In the genomic region with DNA sequence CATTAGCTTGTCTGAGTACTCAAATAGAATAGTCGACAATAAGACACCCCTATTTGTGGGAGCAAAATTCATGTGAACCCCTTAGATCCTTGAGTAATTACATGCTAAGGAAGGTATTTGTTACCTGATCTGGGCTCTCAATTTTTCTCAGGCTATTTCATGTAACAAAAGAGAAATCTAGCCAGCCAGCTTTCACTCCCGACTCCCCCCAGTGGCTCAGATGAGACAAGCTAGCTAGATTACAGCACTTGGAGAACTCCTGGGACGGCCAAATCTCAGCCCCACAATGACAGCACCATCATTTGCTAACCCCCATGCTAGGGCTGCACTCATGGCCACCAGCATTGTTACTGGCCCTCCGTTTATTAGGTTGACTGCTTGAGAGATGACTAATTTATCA, we compare ENCODE assay signal across 8 cellular contexts. TPM values are rescaled to one million over a fixed set of nuclear protein-coding genes. Genes with fewer than 3 reads are reported as not detected.
DNase-seq lines count a peak whose midpoint lies in the region; ATAC-seq and TF ChIP-seq lines count a peak whose summit lies in the region.

No MANE protein-coding gene starts in this region.

- peak; percentile 52 for TF ChIP-seq RAD21 in neural cell (conservative IDR thresholded peaks at IDR 0.05)

- no peaks in the 10 kb centered on the region for H3K79me2 ChIP-seq in neural cell (replicated peaks; ENCODE audit: insufficient read depth, low read length)

- 21 to 27% (median 23%) methylated on average over 4 of the region's 4 CpGs for WGBS in heart left ventricle, 4 donors
- 11 to 23% (median 18%) methylated on average over 4 of the region's 4 CpGs for WGBS in stomach, 5 donors

- H3K4me2 ChIP-seq in neural cell (ENCODE audit: low read length) = no peak overlapping the region

- no peaks in the 10 kb centered on the region for H3F3A ChIP-seq in neural cell (ENCODE audit: insufficient read depth, low read length, poor library complexity, severe bottlenecking)

- TF ChIP-seq EP300 in neural cell (conservative IDR thresholded peaks at IDR 0.05; ENCODE audit: poor library complexity, severe bottlenecking) (no peak), stomach (IDR thresholded peaks at IDR 0.05) (no peak)

- H3K4me3 ChIP-seq in heart left ventricle (no peak overlapping the region), right atrium auricular region (no peak overlapping the region), neural cell (ENCODE audit: low read length) (no peak overlapping the region), stomach (no peak overlapping the region)

- no peak overlapping the region for H3K4me3 Mint-ChIP-seq in chondrocyte (ENCODE audit: unreplicated experiment)
- H3K4me3 Mint-ChIP-seq in T-helper 17 cell = no peak overlapping the region

- intact Hi-C loops in heart left ventricle (cut with DNase I) (loop anchor here in 9 of 10 donors (2.0 to 10.0 kb wide), 4 partner anchors 96 to 220 kb away; no protein-coding TSS in a partner anchor), stomach (cut with DNase I; ENCODE audit: low total_unique reads) (loop anchor here (5.0 to 10.0 kb wide), 3 partner anchors 95 to 218 kb away; no protein-coding TSS in a partner anchor)

- no peaks in the 10 kb centered on the region for H3K36me3 ChIP-seq in heart left ventricle
- H3K36me3 ChIP-seq in right atrium auricular region = no peaks in the 10 kb centered on the region
- no peaks in the 10 kb centered on the region for H3K36me3 ChIP-seq in neural cell (ENCODE audit: insufficient read depth, low read length)
- no peaks in the 10 kb centered on the region for H3K36me3 ChIP-seq in stomach

- peak in 9 of 12 donors; percentile 15 to 50 (median 29) for TF ChIP-seq CTCF in heart left ventricle (IDR thresholded peaks at IDR 0.05)
- TF ChIP-seq CTCF in right atrium auricular region (IDR thresholded peaks at IDR 0.05) = peak in 1 of 2 donors; percentile 55
- TF ChIP-seq CTCF in chondrocyte (IDR thresholded peaks at IDR 0.05) = peak; percentile 78
- TF ChIP-seq CTCF in neural cell (IDR thresholded peaks at IDR 0.05; ENCODE audit: poor library complexity, severe bottlenecking) = peak; percentile 69
- TF ChIP-seq CTCF in stomach (IDR thresholded peaks at IDR 0.05) = peak in 2 of 7 experiments; percentile 24 to 26

- H3K27me3 Mint-ChIP-seq in chondrocyte (ENCODE audit: low read depth) (peaks cover 1% of the 10 kb centered on the region), T-helper 17 cell (peaks cover 56% of the 10 kb centered on the region)

- H3K9me3 ChIP-seq in heart left ventricle (no peaks in the 10 kb centered on the region), right atrium auricular region (no peaks in the 10 kb centered on the region), neural cell (ENCODE audit: low read length) (no peaks in the 10 kb centered on the region), T-helper 17 cell (ENCODE audit: control insufficient read depth, low read length, poor library complexity, severe bottlenecking) (no peaks in the 10 kb centered on the region), stomach (no peaks in the 10 kb centered on the region)

- DNase-seq in heart left ventricle (no peak), right atrium auricular region (ENCODE audit: low spot score) (no peak), NCI-H2107 (lab: John Stamatoyannopoulos, UW) (peak; percentile 15), chondrocyte (ENCODE audit: low spot score) (no peak), T-helper 17 cell (no peak), stomach (no peak)

- no peak overlapping the region for H2AFZ ChIP-seq in neural cell (ENCODE audit: low read depth, low read length)

- no peaks in the 10 kb centered on the region for H3K27me3 ChIP-seq in heart left ventricle
- no peaks in the 10 kb centered on the region for H3K27me3 ChIP-seq in right atrium auricular region
- H3K27me3 ChIP-seq in neural cell (ENCODE audit: insufficient read depth, low read depth, low read length) = no peaks in the 10 kb centered on the region
- peaks cover 0 to 15% (median 0%) of the 10 kb centered on the region in 3 donors for H3K27me3 ChIP-seq in stomach

- H3K36me3 Mint-ChIP-seq in chondrocyte (ENCODE audit: low read depth) = no peaks in the 10 kb centered on the region
- peaks cover 2% of the 10 kb centered on the region for H3K36me3 Mint-ChIP-seq in T-helper 17 cell (ENCODE audit: low read depth)

- no peaks in the 10 kb centered on the region for H3K9me2 ChIP-seq in neural cell (ENCODE audit: insufficient read depth, low read length)

- H3K4me1 Mint-ChIP-seq in chondrocyte (ENCODE audit: low read depth) (peaks cover 14% of the 10 kb centered on the region), T-helper 17 cell (peaks cover 2% of the 10 kb centered on the region)

- ATAC-seq in heart left ventricle = no peak
- no peak for ATAC-seq in T-helper 17 cell
- ATAC-seq in GM19467 (IDR thresholded peaks at IDR 0.05; ENCODE audit: unreplicated experiment) = no peak

- no peak overlapping the region for H3K9ac ChIP-seq in neural cell (ENCODE audit: low read length)

- H3K9me3 Mint-ChIP-seq in chondrocyte (ENCODE audit: low read depth) = no peaks in the 10 kb centered on the region

- H3K27ac Mint-ChIP-seq in chondrocyte (ENCODE audit: unreplicated experiment) = no peak overlapping the region
- no peak overlapping the region for H3K27ac Mint-ChIP-seq in T-helper 17 cell

- H3K27ac ChIP-seq in heart left ventricle (no peak overlapping the region), right atrium auricular region (no peak overlapping the region), neural cell (ENCODE audit: low read length) (no peak overlapping the region), stomach (no peak overlapping the region)

- TF ChIP-seq POLR2A in heart left ventricle (IDR thresholded peaks at IDR 0.05) = no peak
- no peak for TF ChIP-seq POLR2A in stomach (IDR thresholded peaks at IDR 0.05)

- H3K4me1 ChIP-seq in heart left ventricle = peaks cover 0 to 12% (median 0%) of the 10 kb centered on the region in 12 donors
- H3K4me1 ChIP-seq in right atrium auricular region = peaks cover 0 to 12% of the 10 kb centered on the region in 2 donors
- H3K4me1 ChIP-seq in stomach = peaks cover 0 to 23% (median 10%) of the 10 kb centered on the region in 4 donors

- H4K20me1 ChIP-seq in neural cell (ENCODE audit: insufficient read depth) = no peaks in the 10 kb centered on the region

TF ChIP-seq in neural cell, 6 proteins besides CTCF, POLR2A, EP300 and RAD21:
- TF ChIP-seq TAF1 (IDR thresholded peaks at IDR 0.05; ENCODE audit: low read depth) = no peak
- TF ChIP-seq SMC3 (conservative IDR thresholded peaks at IDR 0.05; ENCODE audit: poor library complexity) = peak; percentile 56
- no peak for TF ChIP-seq EZH2 (IDR thresholded peaks at IDR 0.05; ENCODE audit: borderline replicate concordance, insufficient read depth, low read length, poor library complexity, severe bottlenecking)
- TF ChIP-seq POLR2AphosphoS5 (IDR thresholded peaks at IDR 0.05) = no peak

RNA-seq across cellular contexts. Expression of a gene that starts 41.3 kb away (rescaled TPM):
- total RNA-seq in heart left ventricle (10 to 100 TPM in 7 of 9 donors, 1 to 10 TPM in 2; 7.2 to 15.3 (median 10.4) TPM), right atrium auricular region (1 to 10 TPM; 1.9 to 9.4 TPM), chondrocyte (0.29 to 0.41 TPM (median 0.35 TPM) in 3 replicates), T-helper 17 cell (under 1 TPM in 1 of 2 donors, not detected in 1; 0.21 TPM), stomach (1 to 10 TPM in 4 of 5 donors, not detected in 1; 1.7 to 8.7 (median 2.1) TPM)
- polyA plus RNA-seq in heart left ventricle (1 to 10 TPM; 1.1 to 2.9 TPM), neural cell (0.58 and 1.8 TPM in 2 replicates), stomach (under 1 TPM; 0.23 to 0.50 (median 0.31) TPM)
- polyA minus RNA-seq in neural cell = 0.58 TPM in 1 of 2 replicates, not detected in the other

RNA-seq across cellular contexts. Expression of a gene that starts 44.4 kb away (rescaled TPM):
- total RNA-seq in heart left ventricle = 1 to 10 TPM in 4 of 9 donors, under 1 TPM in 5; 0.21 to 5.4 (median 0.83) TPM
- under 1 TPM; 0.15 to 0.43 TPM for polyA plus RNA-seq in heart left ventricle
- 1 to 10 TPM in 1 of 2 donors, not detected in 1; 2.4 TPM for total RNA-seq in right atrium auricular region
- 1.3 TPM in 1 of 3 replicates, not detected in the others for total RNA-seq in chondrocyte
- not detected in 2 replicates for polyA plus RNA-seq in neural cell
- polyA minus RNA-seq in neural cell = not detected in 2 replicates
- 1 to 10 TPM in 1 of 2 donors, under 1 TPM in 1; 0.70 to 1.1 TPM for total RNA-seq in T-helper 17 cell
- total RNA-seq in stomach = under 1 TPM in 1 of 5 donors, not detected in 4; 0.18 TPM
- polyA plus RNA-seq in stomach = 1 to 10 TPM in 1 of 3 donors, under 1 TPM in 1, not detected in 1; 0.35 to 2.7 TPM
